In genomic region chr20:63831696-63832686, GRCh38 we compare ENCODE assay signal across 1 cellular context.
TF ChIP-seq lines count a peak whose summit lies in the region.

No MANE protein-coding gene starts in this region.

TF ChIP-seq in WTC11, 78 proteins besides CTCF, POLR2A, EP300 and RAD21 (continued from another document and continues in another):
- TF ChIP-seq ZNF532 (CRISPR knock-in tag; IDR thresholded peaks at IDR 0.05; ENCODE audit: borderline replicate concordance): no peak
- no peak for TF ChIP-seq ZNF317 (CRISPR knock-in tag; IDR thresholded peaks at IDR 0.05; ENCODE audit: borderline replicate concordance, low read depth)
- no peak for TF ChIP-seq ZSCAN18 (CRISPR knock-in tag; IDR thresholded peaks at IDR 0.05)
- TF ChIP-seq FOXP1 (CRISPR knock-in tag; IDR thresholded peaks at IDR 0.05; ENCODE audit: borderline replicate concordance): 0 out of 2 replicates have a peak, but pooled peaks have one; percentile 34
- TF ChIP-seq AFF4 (CRISPR knock-in tag; IDR thresholded peaks at IDR 0.05; ENCODE audit: borderline replicate concordance): no peak
- TF ChIP-seq NR1H2 (CRISPR knock-in tag; IDR thresholded peaks at IDR 0.05): no peak
- TF ChIP-seq SOX15 (CRISPR knock-in tag; IDR thresholded peaks at IDR 0.05): no peak
- TF ChIP-seq NFYB (CRISPR knock-in tag; conservative IDR thresholded peaks at IDR 0.05; ENCODE audit: low read depth): 0 out of 2 replicates have a peak, but pooled peaks have one; percentile 19
- peak; percentile 50; the same call in 1 of the 2 replicates for TF ChIP-seq FOXK1 (CRISPR knock-in tag; IDR thresholded peaks at IDR 0.05)
- no peak for TF ChIP-seq E2F4 (CRISPR knock-in tag; IDR thresholded peaks at IDR 0.05; ENCODE audit: borderline replicate concordance, low read depth)
- no peak for TF ChIP-seq ZMAT4 (CRISPR knock-in tag; IDR thresholded peaks at IDR 0.05)
- no peak for TF ChIP-seq AR (CRISPR knock-in tag; IDR thresholded peaks at IDR 0.05)
- TF ChIP-seq PREB (CRISPR knock-in tag; IDR thresholded peaks at IDR 0.05; ENCODE audit: borderline replicate concordance): 0 out of 2 replicates have a peak, but pooled peaks have one; percentile 49
- peak; percentile 74; the same call in 1 of the 2 replicates for TF ChIP-seq HMGXB4 (CRISPR knock-in tag; IDR thresholded peaks at IDR 0.05)
- no peak for TF ChIP-seq TEAD4 (CRISPR knock-in tag; IDR thresholded peaks at IDR 0.05)
- TF ChIP-seq ATF3 (CRISPR knock-in tag; conservative IDR thresholded peaks at IDR 0.05): no peak
- TF ChIP-seq SP1 (CRISPR knock-in tag; conservative IDR thresholded peaks at IDR 0.05): no peak; the same call in 1 of the 2 replicates
- TF ChIP-seq ZNF219 (CRISPR knock-in tag; IDR thresholded peaks at IDR 0.05; ENCODE audit: borderline replicate concordance): no peak
- TF ChIP-seq NR2C2 (CRISPR knock-in tag; IDR thresholded peaks at IDR 0.05): no peak
- TF ChIP-seq RELA (CRISPR knock-in tag; IDR thresholded peaks at IDR 0.05; ENCODE audit: borderline replicate concordance): peak; percentile 21; the same call in 1 of the 2 replicates
- no peak for TF ChIP-seq NFATC4 (CRISPR knock-in tag; IDR thresholded peaks at IDR 0.05)
- TF ChIP-seq ESRRA (CRISPR knock-in tag; IDR thresholded peaks at IDR 0.05; ENCODE audit: borderline replicate concordance): 0 out of 2 replicates have a peak, but pooled peaks have one; percentile 28
- no peak for TF ChIP-seq JAZF1 (CRISPR knock-in tag; IDR thresholded peaks at IDR 0.05)
- 0 out of 2 replicates have a peak, but pooled peaks have one; percentile 24 for TF ChIP-seq FOXP4 (CRISPR knock-in tag; IDR thresholded peaks at IDR 0.05)
- no peak for TF ChIP-seq PRDM15 (CRISPR knock-in tag; IDR thresholded peaks at IDR 0.05)
- TF ChIP-seq NFE2L1 (CRISPR knock-in tag; IDR thresholded peaks at IDR 0.05): no peak
- peak; percentile 52; the same call in 1 of the 2 replicates for TF ChIP-seq MYBL2 (CRISPR knock-in tag; IDR thresholded peaks at IDR 0.05)
